1 cellular context compared by ENCODE assay signal in the genomic region with DNA sequence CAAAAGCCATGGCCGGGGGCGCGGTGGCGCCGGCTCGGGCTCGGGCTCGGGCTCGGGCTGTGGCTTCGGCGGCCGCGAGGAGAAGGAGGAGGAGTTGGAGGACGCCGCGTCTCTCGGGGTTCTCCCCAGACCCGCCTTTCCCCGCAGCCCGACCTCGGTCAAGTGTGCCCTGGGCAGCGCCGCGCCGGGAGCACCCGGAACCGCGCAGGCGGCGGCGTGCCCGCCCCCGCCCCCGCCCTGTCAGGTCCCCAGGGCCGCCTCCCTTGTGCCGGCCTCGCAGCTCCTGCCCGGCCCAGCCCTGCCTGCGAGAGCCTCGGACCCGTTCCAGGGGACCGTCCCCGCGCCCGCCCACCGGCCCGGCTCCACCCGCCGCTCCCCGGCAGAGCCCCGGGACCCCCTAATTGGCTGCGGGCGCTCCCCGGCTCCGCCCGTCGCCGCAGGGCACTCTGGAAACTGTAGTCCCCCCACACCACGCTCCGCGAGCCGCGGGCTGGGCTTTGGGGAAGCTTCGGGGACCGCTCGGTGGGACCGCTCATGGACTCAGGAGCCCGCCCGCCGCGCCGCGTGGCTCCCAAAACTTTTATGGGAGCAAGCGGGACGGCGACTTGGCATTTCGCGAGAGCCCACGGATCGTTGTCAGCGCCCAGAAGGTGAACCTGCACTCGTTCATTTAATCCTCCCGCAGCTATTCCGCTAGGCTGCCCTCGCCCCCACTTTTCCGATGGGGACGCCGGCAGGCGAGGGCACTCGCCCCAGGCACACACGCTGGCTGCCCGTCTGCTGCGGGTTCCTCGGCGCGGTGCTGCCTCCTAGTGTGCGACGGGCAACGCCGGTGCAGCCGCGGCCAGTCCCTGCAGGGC.
TF ChIP-seq lines count a peak whose summit lies in the region.

A gene (minus strand): TSS at position 192 of the 860 bp plus-strand sequence. CDS start 182 bp downstream, at position 10.

TF ChIP-seq in H1, 55 proteins besides CTCF, POLR2A, EP300 and RAD21:
- TF ChIP-seq RXRA (IDR thresholded peaks at IDR 0.05; ENCODE audit: insufficient read depth, low read depth, low read length): no peak
- TF ChIP-seq CHD1 (IDR thresholded peaks at IDR 0.05; ENCODE audit: low read depth, low read length): no peak
- peak; percentile 62; the same call in 1 of the 2 replicates for TF ChIP-seq EGR1 (IDR thresholded peaks at IDR 0.05; ENCODE audit: borderline replicate concordance, low read depth, low read length)
- TF ChIP-seq GABPA (IDR thresholded peaks at IDR 0.05; ENCODE audit: borderline replicate concordance, insufficient read depth, low read length): 0 out of 2 replicates have a peak, but pooled peaks have one; percentile 13
- TF ChIP-seq JUND (IDR thresholded peaks at IDR 0.05; ENCODE audit: low read length): no peak
- TF ChIP-seq FOSL1 (IDR thresholded peaks at IDR 0.05; ENCODE audit: insufficient read depth, low read depth, low read length): no peak
- peak in 1 of 2 experiments; percentile 51; a peak in 1 of 4 replicates for TF ChIP-seq SIN3A (conservative IDR thresholded peaks at IDR 0.05 in 1 of 2, IDR thresholded peaks at IDR 0.05 in 1 of 2; ENCODE audit: low read depth in 1 of 2, low read length in 2 of 2)
- no peak for TF ChIP-seq TCF12 (IDR thresholded peaks at IDR 0.05; ENCODE audit: low read depth, low read length)
- TF ChIP-seq NRF1 (IDR thresholded peaks at IDR 0.05; ENCODE audit: low read depth, low read length): 0 out of 2 replicates have a peak, but pooled peaks have one; percentile 5
- TF ChIP-seq HDAC2 (IDR thresholded peaks at IDR 0.05; ENCODE audit: borderline replicate concordance in 1 of 2, low read depth in 2 of 2, low read length in 2 of 2): peak; percentile 70; a peak in 3 of 4 replicates
- peak; percentile 46; the same call in 1 of the 2 replicates for TF ChIP-seq TBP (IDR thresholded peaks at IDR 0.05; ENCODE audit: low read depth, low read length)
- TF ChIP-seq NANOG (IDR thresholded peaks at IDR 0.05; ENCODE audit: insufficient read depth, low read depth, low read length, poor library complexity, severe bottlenecking): no peak
- TF ChIP-seq, protein P1, sequence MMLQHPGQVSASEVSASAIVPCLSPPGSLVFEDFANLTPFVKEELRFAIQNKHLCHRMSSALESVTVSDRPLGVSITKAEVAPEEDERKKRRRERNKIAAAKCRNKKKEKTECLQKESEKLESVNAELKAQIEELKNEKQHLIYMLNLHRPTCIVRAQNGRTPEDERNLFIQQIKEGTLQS (IDR thresholded peaks at IDR 0.05; ENCODE audit: insufficient read depth, low read depth, low read length): no peak
- TF ChIP-seq, protein P2, sequence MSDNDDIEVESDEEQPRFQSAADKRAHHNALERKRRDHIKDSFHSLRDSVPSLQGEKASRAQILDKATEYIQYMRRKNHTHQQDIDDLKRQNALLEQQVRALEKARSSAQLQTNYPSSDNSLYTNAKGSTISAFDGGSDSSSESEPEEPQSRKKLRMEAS (IDR thresholded peaks at IDR 0.05): peak; percentile 54; the same call in 1 of the 2 replicates
- TF ChIP-seq TAF7 (optimal IDR thresholded peaks at IDR 0.05; ENCODE audit: borderline replicate concordance, low read depth, low read length): peak; percentile 17
- TF ChIP-seq, protein P3, sequence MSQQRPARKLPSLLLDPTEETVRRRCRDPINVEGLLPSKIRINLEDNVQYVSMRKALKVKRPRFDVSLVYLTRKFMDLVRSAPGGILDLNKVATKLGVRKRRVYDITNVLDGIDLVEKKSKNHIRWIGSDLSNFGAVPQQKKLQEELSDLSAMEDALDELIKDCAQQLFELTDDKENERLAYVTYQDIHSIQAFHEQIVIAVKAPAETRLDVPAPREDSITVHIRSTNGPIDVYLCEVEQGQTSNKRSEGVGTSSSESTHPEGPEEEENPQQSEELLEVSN (IDR thresholded peaks at IDR 0.05): 0 out of 2 replicates have a peak, but pooled peaks have one; percentile 21
- peak; percentile 17; the same call in 1 of the 2 replicates for TF ChIP-seq RBBP5 (IDR thresholded peaks at IDR 0.05; ENCODE audit: borderline replicate concordance, low read depth, low read length)
- TF ChIP-seq HDAC6 (IDR thresholded peaks at IDR 0.05; ENCODE audit: low read depth, low read length): no peak
- TF ChIP-seq SAP30 (IDR thresholded peaks at IDR 0.05; ENCODE audit: insufficient read depth, insufficient replicate concordance, low read length): no peak
- peak; percentile 32; the same call in 1 of the 2 replicates for TF ChIP-seq SIX5 (IDR thresholded peaks at IDR 0.05; ENCODE audit: low read depth, low read length)
- TF ChIP-seq EZH2 (IDR thresholded peaks at IDR 0.05; ENCODE audit: low read depth, low read length, severe bottlenecking): no peak
- TF ChIP-seq CBX8 (IDR thresholded peaks at IDR 0.05; ENCODE audit: borderline replicate concordance, low read depth, low read length): no peak
- TF ChIP-seq YY1 (IDR thresholded peaks at IDR 0.05; ENCODE audit: low read depth, low read length): peak; percentile 36; the same call in 1 of the 2 replicates
- 0 out of 2 replicates have a peak, but pooled peaks have one; percentile 56 for TF ChIP-seq SP4 (IDR thresholded peaks at IDR 0.05; ENCODE audit: low read length)
- TF ChIP-seq PHF8 (conservative IDR thresholded peaks at IDR 0.05; ENCODE audit: low read depth, low read length): peak; percentile 34; the same call in 1 of the 2 replicates
- TF ChIP-seq KDM4A (IDR thresholded peaks at IDR 0.05; ENCODE audit: low read depth, low read length, severe bottlenecking): peak; percentile 44
- no peak; the same call in 1 of the 2 replicates for TF ChIP-seq BRCA1 (IDR thresholded peaks at IDR 0.05; ENCODE audit: low read depth, low read length)
- TF ChIP-seq CREB1 (IDR thresholded peaks at IDR 0.05): 0 out of 2 replicates have a peak, but pooled peaks have one; percentile 13
- TF ChIP-seq JUN (IDR thresholded peaks at IDR 0.05; ENCODE audit: low read depth, low read length): no peak
- peak; percentile 70 for TF ChIP-seq CTBP2 (IDR thresholded peaks at IDR 0.05; ENCODE audit: borderline replicate concordance, insufficient read depth, insufficient read length, low read length)
- TF ChIP-seq KDM1A (IDR thresholded peaks at IDR 0.05; ENCODE audit: borderline replicate concordance, low read length): peak; percentile 87
- TF ChIP-seq ASH2L (IDR thresholded peaks at IDR 0.05; ENCODE audit: low read length): peak; percentile 29
- no peak; the same call in 1 of the 2 replicates for TF ChIP-seq TAF1 (IDR thresholded peaks at IDR 0.05; ENCODE audit: low read depth, low read length)
- TF ChIP-seq SUZ12 (IDR thresholded peaks at IDR 0.05; ENCODE audit: low read length): no peak
